ENCODE assay signal across 24 cellular contexts in genomic region chr1:187517508-187517907, GRCh38.
DNase-seq lines count a peak whose midpoint lies in the region; ATAC-seq and TF ChIP-seq lines count a peak whose summit lies in the region.
"Had no signal": no experiment of that assay in that cellular context is flagged by ENCODE, and none has a peak within 500 bp of the region (broad histone marks: within the 10 kb centered on the region; RNA-seq: fewer than 3 reads in every experiment).

No MANE protein-coding gene starts in this region.

- DNase-seq in DMS 273 treated with DMSO at 0.1 percent for 48 hours (lab: John Stamatoyannopoulos, UW) (peak; percentile 72), LNCaP clone FGC (ENCODE audit: low read depth) (peak; percentile 97), NCI-H446 treated with DMSO at 0.1 percent for 48 hours (lab: John Stamatoyannopoulos, UW) (peak; percentile 42), SHP77 (lab: John Stamatoyannopoulos, UW) (peak; percentile 89 to 96), OCI-M2 (lab: John Stamatoyannopoulos, UW; ENCODE audit: unreplicated experiment) (no peak), GM19238 (ENCODE audit: insufficient read length, low spot score) (no peak)
- DNase-seq: activated CD4-positive, CD25-positive, alpha-beta regulatory T cell treated with anti-CD3 and anti-CD28 coated beads, Interleukin-2, amount 50 U/mL, for 72 hours; activated naive CD4-positive, alpha-beta T cell treated with anti-CD3 and anti-CD28 coated beads, Interleukin-2, amount 10 ng/mL, durations not matched to agents 7 days and 5 days; activated T-cell treated with anti-CD3 and anti-CD28 coated beads, Interleukin-2, amount 50 U/mL, for 1 hour; C1 segment of cervical spinal cord; cortex of kidney; H9; KG1; kidney; RPMI8226; SK-N-SH; stimulated activated CD4-positive, alpha-beta T cell treated with anti-CD3 and anti-CD28 coated beads, Interleukin-1b, Interleukin-23, amount 100 ng/mL, for 48 hours; T1000 had no signal

- H3K4me3 ChIP-seq in LNCaP clone FGC (ENCODE audit: low read depth, low read length), result no peak overlapping the region
- H3K4me3 ChIP-seq: cardiac muscle cell, skin epidermis, vagina had no signal

- no peak for ATAC-seq in HG03469 (IDR thresholded peaks at IDR 0.05; ENCODE audit: unreplicated experiment)
- ATAC-seq in GM19452 (IDR thresholded peaks at IDR 0.05; ENCODE audit: unreplicated experiment), result no peak
- ATAC-seq: stimulated activated effector memory CD8-positive, alpha-beta T cell treated with anti-CD3 and anti-CD28 coated beads, Interleukin-12 subunit alpha, Interleukin-12 subunit beta, amount 100 ng/mL, for 72 hours had no signal

- TF ChIP-seq CTCF in LNCaP clone FGC (IDR thresholded peaks at IDR 0.05; ENCODE audit: control insufficient read depth, extremely low read depth, insufficient read depth), result no peak

Comparison
In these comparisons a context has a peak if more than half of its experiments do, and no peak if none do; other contexts are left out.
1. DNase-seq: peak in DMS 273 treated with DMSO at 0.1 percent for 48 hours (single experiment), LNCaP clone FGC (single experiment), NCI-H446 treated with DMSO at 0.1 percent for 48 hours (single experiment) and SHP77 (2 of 2); none in OCI-M2 (single experiment) and GM19238 (single experiment).